ENCODE assay signal across 9 cellular contexts in genomic region chr11:117146521-117146920, GRCh38.
DNase-seq lines count a peak whose midpoint lies in the region; ATAC-seq and TF ChIP-seq lines count a peak whose summit lies in the region.
"Had no signal": no experiment of that assay in that cellular context is flagged by ENCODE, and none has a peak within 500 bp of the region (broad histone marks: within the 10 kb centered on the region; RNA-seq: fewer than 3 reads in every experiment).

No MANE protein-coding gene starts in this region.

- no peaks in the 10 kb centered on the region for H3K9me2 ChIP-seq in Loucy (replicated peaks; ENCODE audit: low read depth, low read length)

- H3K27ac Mint-ChIP-seq in central memory CD8-positive, alpha-beta T cell (ENCODE audit: low read depth): no peak overlapping the region
- no peak overlapping the region for H3K27ac Mint-ChIP-seq in nephron progenitor cell

- H3K4me2 ChIP-seq in DND-41 (ENCODE audit: insufficient read depth, low read length): peak overlapping the region; percentile 86
- H3K4me2 ChIP-seq in Loucy (ENCODE audit: low read depth, low read length, poor library complexity, severe bottlenecking): peak overlapping the region; percentile 83

- H4K20me1 ChIP-seq in DND-41 (ENCODE audit: insufficient read depth, low read length) (peaks cover 57% of the 10 kb centered on the region), Loucy (ENCODE audit: insufficient read depth, low read length, poor library complexity, severe bottlenecking) (peaks cover 70% of the 10 kb centered on the region)

- H3K27me3 Mint-ChIP-seq in central memory CD8-positive, alpha-beta T cell: peaks cover 5% of the 10 kb centered on the region
- H3K27me3 Mint-ChIP-seq in nephron progenitor cell (ENCODE audit: low read depth, poor library complexity): peaks cover 5% of the 10 kb centered on the region

- no peaks in the 10 kb centered on the region for H3F3A ChIP-seq in Loucy (ENCODE audit: low read depth)

- H3K9ac ChIP-seq in DND-41 (ENCODE audit: low read depth, low read length): no peak overlapping the region
- peak overlapping the region; percentile 86 for H3K9ac ChIP-seq in Loucy (ENCODE audit: low read depth, low read length, poor library complexity, severe bottlenecking)

- H3K9me3 ChIP-seq in DND-41 (ENCODE audit: insufficient read depth, low read length, severe bottlenecking) (no peaks in the 10 kb centered on the region), Loucy (ENCODE audit: insufficient read depth, low read depth, low read length) (no peaks in the 10 kb centered on the region)

- no peak overlapping the region for H3K27ac ChIP-seq in DND-41 (ENCODE audit: low read length)

- H3K36me3 Mint-ChIP-seq in central memory CD8-positive, alpha-beta T cell (ENCODE audit: insufficient read depth): peaks cover 37% of the 10 kb centered on the region
- peaks cover 51% of the 10 kb centered on the region for H3K36me3 Mint-ChIP-seq in nephron progenitor cell (ENCODE audit: low read depth)

- peaks cover 41% of the 10 kb centered on the region for H3K4me1 Mint-ChIP-seq in central memory CD8-positive, alpha-beta T cell
- H3K4me1 Mint-ChIP-seq in nephron progenitor cell: peaks cover 40% of the 10 kb centered on the region

- H3K4me3 ChIP-seq in DND-41 (ENCODE audit: low read depth in 1 of 2, low read length in 2 of 2): no peak overlapping the region
- peak overlapping the region; percentile 89 for H3K4me3 ChIP-seq in Loucy (ENCODE audit: low read length, poor library complexity, severe bottlenecking)

- H3K27me3 ChIP-seq in DND-41 (ENCODE audit: insufficient read depth, low read length, poor library complexity) (no peaks in the 10 kb centered on the region), Loucy (ENCODE audit: insufficient read depth, low read length, poor library complexity, severe bottlenecking) (no peaks in the 10 kb centered on the region)

- DNase-seq in DND-41 (no peak), nephron progenitor cell (no peak), DMS53 (lab: John Stamatoyannopoulos, UW) (no peak), KBM-7 (no peak)
- DNase-seq in central memory CD8-positive, alpha-beta T cell (ENCODE audit: low spot score in 2 of 2): no peak
- DNase-seq: GOT3 had no signal

- H3K4me1 ChIP-seq in DND-41 (ENCODE audit: insufficient read depth, low read length): peaks cover 40% of the 10 kb centered on the region
- H3K4me1 ChIP-seq in Loucy (ENCODE audit: insufficient read depth, low read length, poor library complexity, severe bottlenecking): peaks cover 40% of the 10 kb centered on the region

- in situ Hi-C loops in KBM-7 (cut with MboI; ENCODE audit: low pct_unique_long_range_greater_than_20kb, low sequenced_read_pairs): no loop called here

- H3K79me2 ChIP-seq in DND-41 (ENCODE audit: insufficient read depth, low read length) (peaks cover 72% of the 10 kb centered on the region), Loucy (ENCODE audit: insufficient read depth, low read length) (peaks cover 74% of the 10 kb centered on the region)

- no peaks in the 10 kb centered on the region for H3K9me3 Mint-ChIP-seq in central memory CD8-positive, alpha-beta T cell
- peaks cover 16% of the 10 kb centered on the region for H3K9me3 Mint-ChIP-seq in nephron progenitor cell

- H3K4me3 Mint-ChIP-seq in central memory CD8-positive, alpha-beta T cell: peak overlapping the region; percentile 97
- peak overlapping the region; percentile 100 for H3K4me3 Mint-ChIP-seq in nephron progenitor cell

- H2AFZ ChIP-seq in DND-41 (ENCODE audit: low read depth, low read length) (no peak overlapping the region), Loucy (ENCODE audit: low read length) (no peak overlapping the region)

- H3K36me3 ChIP-seq in DND-41 (ENCODE audit: insufficient read depth, low read length): peaks cover 33% of the 10 kb centered on the region
- H3K36me3 ChIP-seq in Loucy (ENCODE audit: insufficient read depth, low read length): 0 out of 2 replicates have a peak, but pooled peaks cover 6% of the 10 kb centered on the region

- ATAC-seq in DND-41 (ENCODE audit: insufficient read depth, low read depth): no peak
- no peak for ATAC-seq in central memory CD8-positive, alpha-beta T cell (replicated peaks; ENCODE audit: extremely low read depth, poor library complexity, severe bottlenecking)
- ATAC-seq in GM18511 (IDR thresholded peaks at IDR 0.05; ENCODE audit: unreplicated experiment): no peak
- no peak for ATAC-seq in GM21576 (IDR thresholded peaks at IDR 0.05; ENCODE audit: unreplicated experiment)

- no peak for TF ChIP-seq CTCF in DND-41 (IDR thresholded peaks at IDR 0.05; ENCODE audit: borderline replicate concordance, extremely low read depth, low read length, poor library complexity, severe bottlenecking)
- TF ChIP-seq CTCF in Loucy (conservative IDR thresholded peaks at IDR 0.05; ENCODE audit: low read length): no peak
- TF ChIP-seq CTCF in nephron progenitor cell (IDR thresholded peaks at IDR 0.05): no peak
